7 cellular contexts compared by ENCODE assay signal in the genomic region with DNA sequence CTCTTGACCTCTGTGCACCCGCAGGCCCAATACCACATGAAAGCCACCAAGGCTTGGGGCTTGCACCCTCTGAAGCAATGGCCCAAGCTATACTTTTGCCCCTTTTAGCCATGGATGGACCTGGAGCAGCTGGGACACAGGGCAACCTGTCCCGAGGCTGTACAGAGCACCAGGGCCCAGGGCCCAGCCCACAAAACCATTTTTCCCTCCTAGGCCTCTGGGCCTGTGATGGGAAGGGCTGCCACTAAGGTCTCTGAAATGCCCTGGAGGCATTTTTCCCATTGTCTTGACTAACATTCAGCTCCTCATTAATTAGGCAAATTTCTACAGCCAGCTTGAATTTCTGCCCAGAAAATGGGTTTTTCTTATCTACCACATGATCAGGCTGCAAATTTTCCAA.
"Had no signal": no experiment of that assay in that cellular context is flagged by ENCODE, and none has a peak within 500 bp of the region (broad histone marks: within the 10 kb centered on the region; RNA-seq: fewer than 3 reads in every experiment).

No MANE protein-coding gene starts in this region.

- H3K9ac ChIP-seq: KMS-11 had no signal

- H3K27ac ChIP-seq: HL-60, KMS-11 had no signal

- FAIRE-seq: HepG2, HTR-8/SVneo had no signal

- DNase-seq: IMR-90, KBM-7, KG1 had no signal

- H3K4me2 ChIP-seq: KMS-11 had no signal

- ATAC-seq: HepG2 had no signal
